In the genomic region with DNA sequence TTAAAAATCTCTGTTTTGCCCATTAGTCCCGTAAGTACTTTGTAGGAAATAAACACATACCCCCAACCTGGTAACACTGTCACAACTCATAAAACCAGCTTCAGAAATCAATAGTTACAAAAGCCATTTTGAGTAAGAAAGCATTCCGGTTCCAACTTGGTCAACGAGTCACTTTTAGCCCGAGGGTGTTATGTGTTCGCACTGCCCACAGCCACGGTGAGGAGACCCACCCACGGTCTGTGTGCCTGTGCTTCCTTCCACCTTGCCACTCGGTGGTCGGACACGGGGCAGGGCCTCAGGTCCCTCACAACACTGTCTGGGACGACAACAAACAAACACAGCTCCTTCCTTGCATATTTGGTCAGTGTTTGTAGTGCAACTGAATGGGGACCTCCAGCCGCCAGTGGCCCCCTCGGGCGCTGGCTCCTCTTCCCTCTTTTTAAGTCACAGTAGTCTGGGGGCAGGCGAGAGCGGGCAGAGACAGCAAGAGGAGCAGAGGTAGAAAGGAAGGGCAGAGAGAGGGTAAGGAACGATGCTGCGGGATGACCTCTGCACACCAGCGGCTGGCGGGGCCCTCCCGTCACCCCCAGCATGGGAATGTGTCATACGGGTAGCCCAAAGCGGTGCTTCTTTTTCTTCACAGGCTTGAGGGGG, we compare ENCODE assay signal across 2 cellular contexts.
TF ChIP-seq lines count a peak whose summit lies in the region.

No MANE protein-coding gene starts in this region.

TF ChIP-seq in IMR-90, 13 proteins besides CTCF, POLR2A, EP300 and RAD21:
- TF ChIP-seq RFX5 (IDR thresholded peaks at IDR 0.05; ENCODE audit: low read depth, low read length) (no peak), MAZ (IDR thresholded peaks at IDR 0.05; ENCODE audit: borderline replicate concordance, low read depth, low read length) (no peak), MAFK (IDR thresholded peaks at IDR 0.05; ENCODE audit: low read depth, low read length) (no peak), FOS (IDR thresholded peaks at IDR 0.05; ENCODE audit: low read depth, low read length) (no peak), CHD1 (IDR thresholded peaks at IDR 0.05; ENCODE audit: low read depth, low read length) (no peak), SMC3 (IDR thresholded peaks at IDR 0.05; ENCODE audit: low read depth, low read length) (no peak), BHLHE40 (IDR thresholded peaks at IDR 0.05; ENCODE audit: low read depth, low read length) (no peak), RCOR1 (IDR thresholded peaks at IDR 0.05; ENCODE audit: insufficient replicate concordance, low read length) (no peak), NFE2L2 (IDR thresholded peaks at IDR 0.05; ENCODE audit: low read depth, low read length) (no peak), CEBPB (IDR thresholded peaks at IDR 0.05; ENCODE audit: low read depth, low read length) (no peak), MXI1 (IDR thresholded peaks at IDR 0.05; ENCODE audit: borderline replicate concordance, low read depth, low read length) (no peak)
- TF ChIP-seq, protein P1, sequence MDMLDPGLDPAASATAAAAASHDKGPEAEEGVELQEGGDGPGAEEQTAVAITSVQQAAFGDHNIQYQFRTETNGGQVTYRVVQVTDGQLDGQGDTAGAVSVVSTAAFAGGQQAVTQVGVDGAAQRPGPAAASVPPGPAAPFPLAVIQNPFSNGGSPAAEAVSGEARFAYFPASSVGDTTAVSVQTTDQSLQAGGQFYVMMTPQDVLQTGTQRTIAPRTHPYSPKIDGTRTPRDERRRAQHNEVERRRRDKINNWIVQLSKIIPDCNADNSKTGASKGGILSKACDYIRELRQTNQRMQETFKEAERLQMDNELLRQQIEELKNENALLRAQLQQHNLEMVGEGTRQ (IDR thresholded peaks at IDR 0.05; ENCODE audit: low read depth, low read length) = no peak
- TF ChIP-seq, protein P2, sequence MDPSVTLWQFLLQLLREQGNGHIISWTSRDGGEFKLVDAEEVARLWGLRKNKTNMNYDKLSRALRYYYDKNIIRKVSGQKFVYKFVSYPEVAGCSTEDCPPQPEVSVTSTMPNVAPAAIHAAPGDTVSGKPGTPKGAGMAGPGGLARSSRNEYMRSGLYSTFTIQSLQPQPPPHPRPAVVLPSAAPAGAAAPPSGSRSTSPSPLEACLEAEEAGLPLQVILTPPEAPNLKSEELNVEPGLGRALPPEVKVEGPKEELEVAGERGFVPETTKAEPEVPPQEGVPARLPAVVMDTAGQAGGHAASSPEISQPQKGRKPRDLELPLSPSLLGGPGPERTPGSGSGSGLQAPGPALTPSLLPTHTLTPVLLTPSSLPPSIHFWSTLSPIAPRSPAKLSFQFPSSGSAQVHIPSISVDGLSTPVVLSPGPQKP (IDR thresholded peaks at IDR 0.05; ENCODE audit: borderline replicate concordance, low read depth, low read length) = no peak

TF ChIP-seq in endothelial cell of umbilical vein, 7 proteins besides CTCF, POLR2A, EP300 and RAD21:
- TF ChIP-seq GATA2 (IDR thresholded peaks at IDR 0.05; ENCODE audit: insufficient read depth, insufficient read length, low read depth, low read length) (no peak), EZH2 (IDR thresholded peaks at IDR 0.05; ENCODE audit: borderline replicate concordance, low read depth, low read length, severe bottlenecking) (no peak), FOS (IDR thresholded peaks at IDR 0.05; ENCODE audit: borderline replicate concordance, insufficient read depth, low read length) (no peak), POLR2AphosphoS5 (IDR thresholded peaks at IDR 0.05; ENCODE audit: insufficient read depth, low read depth, low read length) (no peak), MYC (IDR thresholded peaks at IDR 0.05; ENCODE audit: low read depth, low read length) (no peak), JUN (IDR thresholded peaks at IDR 0.05; ENCODE audit: borderline replicate concordance, insufficient read depth, insufficient read length, low read depth) (no peak)
- TF ChIP-seq, protein P3, sequence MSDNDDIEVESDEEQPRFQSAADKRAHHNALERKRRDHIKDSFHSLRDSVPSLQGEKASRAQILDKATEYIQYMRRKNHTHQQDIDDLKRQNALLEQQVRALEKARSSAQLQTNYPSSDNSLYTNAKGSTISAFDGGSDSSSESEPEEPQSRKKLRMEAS (IDR thresholded peaks at IDR 0.05; ENCODE audit: insufficient read depth, insufficient read length) = no peak
